In genomic region chr17:50397919-50398285, GRCh38 we compare ENCODE assay signal across 8 cellular contexts. TPM values are rescaled to one million over a fixed set of nuclear protein-coding genes. Genes with fewer than 3 reads are reported as not detected.
DNase-seq lines count a peak whose midpoint lies in the region; ATAC-seq, FAIRE-seq and TF ChIP-seq lines count a peak whose summit lies in the region.

No MANE protein-coding gene starts in this region.

- H2AFZ ChIP-seq in keratinocyte (ENCODE audit: control insufficient read depth, low read length), result no peak overlapping the region

- H3K36me3 Mint-ChIP-seq in activated naive CD4-positive, alpha-beta T cell treated with anti-CD3 and anti-CD28 coated beads, Interleukin-2, amount 10 ng/mL, durations not matched to agents 7 days and 5 days, result peaks cover 22% of the 10 kb centered on the region
- H3K36me3 Mint-ChIP-seq in activated B cell treated with CpG ODN at 0.5 μM for 24 hours (ENCODE audit: low read depth), result peaks cover 27% of the 10 kb centered on the region

- TF ChIP-seq POLR2A in suprapubic skin (IDR thresholded peaks at IDR 0.05), result no peak

- peaks cover 32% of the 10 kb centered on the region for H3K4me1 Mint-ChIP-seq in activated naive CD4-positive, alpha-beta T cell treated with anti-CD3 and anti-CD28 coated beads, Interleukin-2, amount 10 ng/mL, durations not matched to agents 7 days and 5 days
- peaks cover 23% of the 10 kb centered on the region for H3K4me1 Mint-ChIP-seq in activated B cell treated with CpG ODN at 0.5 μM for 24 hours

- intact Hi-C loops in activated B cell treated with CpG ODN at 0.5 μM for 24 hours (cut with micrococcal nuclease), result loop anchor here (1.0 to 5.0 kb wide), 8 partner anchors 23 to 1491 kb away; partner anchors contain the start of genes ACSF2, EME1, MRPL27 and RSAD1

- no peaks in the 10 kb centered on the region for H3K9me3 Mint-ChIP-seq in activated naive CD4-positive, alpha-beta T cell treated with anti-CD3 and anti-CD28 coated beads, Interleukin-2, amount 10 ng/mL, durations not matched to agents 7 days and 5 days
- no peaks in the 10 kb centered on the region for H3K9me3 Mint-ChIP-seq in activated B cell treated with CpG ODN at 0.5 μM for 24 hours

- H3K4me1 ChIP-seq in keratinocyte (ENCODE audit: control insufficient read depth, extremely low read depth, insufficient read depth, low read length), result peaks cover 17% of the 10 kb centered on the region
- H3K4me1 ChIP-seq in suprapubic skin, result peaks cover 28% of the 10 kb centered on the region

- H3K27me3 ChIP-seq in keratinocyte (ENCODE audit: control insufficient read depth, extremely low read depth, insufficient read depth, low read length) (no peaks in the 10 kb centered on the region), suprapubic skin (no peaks in the 10 kb centered on the region)

- H3K36me3 ChIP-seq in keratinocyte (ENCODE audit: control insufficient read depth in 2 of 2, extremely low read depth in 1 of 2, insufficient read depth in 2 of 2, low read length in 2 of 2) (peaks cover 16 to 25% of the 10 kb centered on the region in 2 experiments), suprapubic skin (peaks cover 14% of the 10 kb centered on the region)

- H3K9me3 ChIP-seq in keratinocyte (ENCODE audit: control insufficient read depth, low read depth, low read length) (no peaks in the 10 kb centered on the region), suprapubic skin (no peaks in the 10 kb centered on the region)

- peaks cover 45% of the 10 kb centered on the region for H3K79me2 ChIP-seq in keratinocyte (ENCODE audit: control insufficient read depth, insufficient read depth, low read length)

- 55% methylated on average over 9 of the region's 9 CpGs for WGBS in suprapubic skin

- POLR2A ChIA-PET in activated B cell treated with CpG ODN at 0.5 μM for 24 hours (lab: Charles Lee), result interaction anchor here (0.6 to 4.2 kb wide), 19 partner anchors 9 to 469 kb away, joined by 3 to 33 read pairs (median 7); partner anchors contain the start of genes ACSF2, ANKRD40, EME1 and LUC7L3

- dilution Hi-C loops in keratinocyte (cut with MboI; ENCODE audit: extremely low pct_ligation_motif_present, low sequenced_read_pairs), result no loop called here

- H3K27ac Mint-ChIP-seq in activated naive CD4-positive, alpha-beta T cell treated with anti-CD3 and anti-CD28 coated beads, Interleukin-2, amount 10 ng/mL, durations not matched to agents 7 days and 5 days, result peak overlapping the region; percentile 94
- H3K27ac Mint-ChIP-seq in activated B cell treated with CpG ODN at 0.5 μM for 24 hours, result peak overlapping the region; percentile 54

- H3K4me3 ChIP-seq in keratinocyte (ENCODE audit: control insufficient read depth in 2 of 3, extremely low read depth in 1 of 3, insufficient read depth in 2 of 3, low read depth in 1 of 3, low read length in 3 of 3) (no peak overlapping the region), suprapubic skin (peak overlapping the region; percentile 96)

- CTCF ChIA-PET in activated naive CD4-positive, alpha-beta T cell treated with anti-CD3 and anti-CD28 coated beads, Interleukin-2, amount 10 ng/mL, durations not matched to agents 7 days and 5 days (lab: Charles Lee), result interaction anchor here (0.9 to 3.7 kb wide), 25 partner anchors 9 to 123 kb away, joined by 3 to 32 read pairs (median 6); partner anchors contain the start of genes ACSF2, EME1, MRPL27 and RSAD1
- CTCF ChIA-PET in activated B cell treated with CpG ODN at 0.5 μM for 24 hours (lab: Charles Lee), result interaction anchor here (0.5 to 3.2 kb wide), 18 partner anchors 9 to 1030 kb away, joined by 3 to 29 read pairs (median 4); partner anchors contain the start of genes ACSF2 and RSAD1

- TF ChIP-seq CTCF in activated B cell treated with CpG ODN at 0.5 μM for 24 hours (IDR thresholded peaks at IDR 0.05) (no peak), keratinocyte (optimal IDR thresholded peaks at IDR 0.05 in 1 of 3, IDR thresholded peaks at IDR 0.05 in 1 of 3, conservative IDR thresholded peaks at IDR 0.05 in 1 of 3; ENCODE audit: extremely low read depth in 1 of 3, insufficient read depth in 2 of 3, low read length in 3 of 3) (no peak), suprapubic skin (IDR thresholded peaks at IDR 0.05) (no peak)

- H3K9me1 ChIP-seq in keratinocyte (ENCODE audit: control insufficient read depth, extremely low read depth, insufficient read depth, low read length), result no peaks in the 10 kb centered on the region

- no peak for ATAC-seq in activated B cell treated with CpG ODN at 0.5 μM for 24 hours (ENCODE audit: low read depth)
- ATAC-seq in HG02763 (IDR thresholded peaks at IDR 0.05; ENCODE audit: unreplicated experiment), result no peak
- ATAC-seq in GM19467 (IDR thresholded peaks at IDR 0.05; ENCODE audit: unreplicated experiment), result no peak

- no peak overlapping the region for H3K9ac ChIP-seq in keratinocyte (ENCODE audit: control insufficient read depth, extremely low read depth, insufficient read depth, low read length)

- H4K20me1 ChIP-seq in keratinocyte (ENCODE audit: control insufficient read depth, extremely low read depth, insufficient read depth, low read length), result peaks cover 8% of the 10 kb centered on the region

- H3K27me3 Mint-ChIP-seq in activated naive CD4-positive, alpha-beta T cell treated with anti-CD3 and anti-CD28 coated beads, Interleukin-2, amount 10 ng/mL, durations not matched to agents 7 days and 5 days, result no peaks in the 10 kb centered on the region
- H3K27me3 Mint-ChIP-seq in activated B cell treated with CpG ODN at 0.5 μM for 24 hours, result no peaks in the 10 kb centered on the region

- FAIRE-seq in keratinocyte (lab: Jason Lieb, UNC), result no peak

- H3K4me3 Mint-ChIP-seq in activated naive CD4-positive, alpha-beta T cell treated with anti-CD3 and anti-CD28 coated beads, Interleukin-2, amount 10 ng/mL, durations not matched to agents 7 days and 5 days, result peak overlapping the region; percentile 93
- H3K4me3 Mint-ChIP-seq in activated B cell treated with CpG ODN at 0.5 μM for 24 hours, result peak overlapping the region; percentile 88

- DNase-seq in activated naive CD4-positive, alpha-beta T cell treated with anti-CD3 and anti-CD28 coated beads, Interleukin-2, amount 10 ng/mL, durations not matched to agents 7 days and 5 days, result no peak
- no peak for DNase-seq in activated naive CD4-positive, alpha-beta T cell treated with Interleukin-2 at 50 U/mL for 16 hours
- DNase-seq in activated B cell treated with CpG ODN at 0.5 μM for 24 hours (no peak), keratinocyte (ENCODE audit: low read depth, low spot score) (no peak), suprapubic skin (ENCODE audit: low spot score in 2 of 2) (no peak)
- DNase-seq in effector CD4-positive, alpha-beta T cell, result no peak

- H3K27ac ChIP-seq in keratinocyte (ENCODE audit: control insufficient read depth, insufficient read depth, low read length) (no peak overlapping the region), suprapubic skin (no peak overlapping the region)

- no peak for TF ChIP-seq EP300 in suprapubic skin (IDR thresholded peaks at IDR 0.05)

- peak overlapping the region; percentile 69 for H3K4me2 ChIP-seq in keratinocyte (ENCODE audit: control insufficient read depth, extremely low read depth, insufficient read depth, low read depth, low read length)

RNA-seq across cellular contexts. Expression of gene LRRC59, which starts 0.6 kb away (rescaled TPM):
- 41.8 and 42.0 TPM in 2 replicates for total RNA-seq in activated B cell treated with CpG ODN at 0.5 μM for 24 hours
- 90.4 to 162 TPM (median 152 TPM) in 3 replicates for polyA plus RNA-seq in keratinocyte
- polyA plus RNA-seq in keratinocyte (2011; ENCODE audit: low read depth), result 25.2 TPM
- polyA plus RNA-seq in keratinocyte (2011; cell fraction: cytosol; rRNA removed), result 134 and 193 TPM in 2 replicates
- polyA plus RNA-seq in keratinocyte (2011; cell fraction: nucleus; rRNA removed), result 99.4 and 102 TPM in 2 replicates
- polyA plus RNA-seq in keratinocyte (2012; ENCODE audit: low replicate concordance), result 52.5 and 197 TPM in 2 replicates
- polyA minus RNA-seq in keratinocyte, result 122 to 199 TPM (median 164 TPM) in 3 replicates
- polyA minus RNA-seq in keratinocyte (2011; cell fraction: cytosol; rRNA and poly(A)+ RNA removed), result 102 TPM
- 38.3 and 62.2 TPM in 2 replicates for polyA minus RNA-seq in keratinocyte (2011; cell fraction: nucleus; rRNA and poly(A)+ RNA removed)
- total RNA-seq in suprapubic skin, result 10 to 100 TPM; 16.5 to 58.0 (median 39.0) TPM

RNA-seq across cellular contexts. Expression of gene EME1, which starts 24.9 kb away (rescaled TPM):
- total RNA-seq in activated B cell treated with CpG ODN at 0.5 μM for 24 hours, result 3.1 and 3.6 TPM in 2 replicates
- 1.6 to 5.6 TPM (median 4.7 TPM) in 3 replicates for polyA plus RNA-seq in keratinocyte
- polyA plus RNA-seq in keratinocyte (2011; ENCODE audit: low read depth), result not detected
- polyA plus RNA-seq in keratinocyte (2011; cell fraction: cytosol; rRNA removed), result 1.1 and 1.2 TPM in 2 replicates
- 7.0 and 7.7 TPM in 2 replicates for polyA plus RNA-seq in keratinocyte (2011; cell fraction: nucleus; rRNA removed)
- 0.31 and 3.6 TPM in 2 replicates for polyA plus RNA-seq in keratinocyte (2012; ENCODE audit: low replicate concordance)
- polyA minus RNA-seq in keratinocyte, result 1.1 to 4.0 TPM (median 1.4 TPM) in 3 replicates
- not detected for polyA minus RNA-seq in keratinocyte (2011; cell fraction: cytosol; rRNA and poly(A)+ RNA removed)
- polyA minus RNA-seq in keratinocyte (2011; cell fraction: nucleus; rRNA and poly(A)+ RNA removed), result 0.32 and 3.1 TPM in 2 replicates
- 1 to 10 TPM in 2 of 4 donors, under 1 TPM in 2; 0.39 to 2.5 (median 0.98) TPM for total RNA-seq in suprapubic skin

RNA-seq across cellular contexts. Expression of gene MRPL27, which starts 24.9 kb away (rescaled TPM):
- total RNA-seq in activated B cell treated with CpG ODN at 0.5 μM for 24 hours, result 45.0 and 49.2 TPM in 2 replicates
- polyA plus RNA-seq in keratinocyte, result 106 to 130 TPM (median 123 TPM) in 3 replicates
- 48.6 TPM for polyA plus RNA-seq in keratinocyte (2011; ENCODE audit: low read depth)
- polyA plus RNA-seq in keratinocyte (2011; cell fraction: cytosol; rRNA removed), result 97.2 and 104 TPM in 2 replicates
- polyA plus RNA-seq in keratinocyte (2011; cell fraction: nucleus; rRNA removed), result 77.6 and 82.3 TPM in 2 replicates
- polyA plus RNA-seq in keratinocyte (2012; ENCODE audit: low replicate concordance), result 84.6 and 121 TPM in 2 replicates
- 41.0 to 62.1 TPM (median 43.0 TPM) in 3 replicates for polyA minus RNA-seq in keratinocyte
- 28.8 TPM for polyA minus RNA-seq in keratinocyte (2011; cell fraction: cytosol; rRNA and poly(A)+ RNA removed)
- 11.7 and 11.8 TPM in 2 replicates for polyA minus RNA-seq in keratinocyte (2011; cell fraction: nucleus; rRNA and poly(A)+ RNA removed)
- 10 to 100 TPM; 60.3 to 87.7 (median 65.3) TPM for total RNA-seq in suprapubic skin

RNA-seq across cellular contexts. Expression of gene ACSF2, which starts 28.1 kb away (rescaled TPM):
- total RNA-seq in activated B cell treated with CpG ODN at 0.5 μM for 24 hours, result 16.4 and 17.9 TPM in 2 replicates
- 57.6 to 102 TPM (median 71.9 TPM) in 3 replicates for polyA plus RNA-seq in keratinocyte
- polyA plus RNA-seq in keratinocyte (2011; ENCODE audit: low read depth), result 101 TPM
- 44.9 and 50.9 TPM in 2 replicates for polyA plus RNA-seq in keratinocyte (2011; cell fraction: cytosol; rRNA removed)
- polyA plus RNA-seq in keratinocyte (2011; cell fraction: nucleus; rRNA removed), result 241 and 303 TPM in 2 replicates
- 46.5 and 47.5 TPM in 2 replicates for polyA plus RNA-seq in keratinocyte (2012; ENCODE audit: low replicate concordance)
- 92.0 to 164 TPM (median 110 TPM) in 3 replicates for polyA minus RNA-seq in keratinocyte
- polyA minus RNA-seq in keratinocyte (2011; cell fraction: cytosol; rRNA and poly(A)+ RNA removed), result 35.7 TPM
- polyA minus RNA-seq in keratinocyte (2011; cell fraction: nucleus; rRNA and poly(A)+ RNA removed), result 93.2 and 125 TPM in 2 replicates
- 100 to 1,000 TPM in 1 of 4 donors, 10 to 100 TPM in 3; 61.2 to 164 (median 69.8) TPM for total RNA-seq in suprapubic skin

RNA-seq across cellular contexts. Expression of gene XYLT2, which starts 52.0 kb away (rescaled TPM):
- total RNA-seq in activated B cell treated with CpG ODN at 0.5 μM for 24 hours (20.3 and 21.4 TPM in 2 replicates), suprapubic skin (10 to 100 TPM; 36.9 to 61.3 (median 45.5) TPM)
- 15.3 to 28.3 TPM (median 18.3 TPM) in 3 replicates for polyA plus RNA-seq in keratinocyte
- polyA plus RNA-seq in keratinocyte (2011; ENCODE audit: low read depth), result 9.4 TPM
- 4.1 and 9.7 TPM in 2 replicates for polyA plus RNA-seq in keratinocyte (2011; cell fraction: cytosol; rRNA removed)
- 39.7 and 54.2 TPM in 2 replicates for polyA plus RNA-seq in keratinocyte (2011; cell fraction: nucleus; rRNA removed)
- polyA plus RNA-seq in keratinocyte (2012; ENCODE audit: low replicate concordance), result 15.2 and 29.2 TPM in 2 replicates
- polyA minus RNA-seq in keratinocyte, result 38.9 to 80.6 TPM (median 56.6 TPM) in 3 replicates
- 41.2 TPM for polyA minus RNA-seq in keratinocyte (2011; cell fraction: cytosol; rRNA and poly(A)+ RNA removed)
- 108 and 118 TPM in 2 replicates for polyA minus RNA-seq in keratinocyte (2011; cell fraction: nucleus; rRNA and poly(A)+ RNA removed)
